ENCODE assay signal across 2 cellular contexts in genomic region chr16:4693296-4693955, GRCh38.
TF ChIP-seq lines count a peak whose summit lies in the region.

Gene NUDT16L1, plus strand, starts transcription at chr16:4693562. Its CDS starts 165 bp downstream, at chr16:4693727.

TF ChIP-seq in IMR-90, 13 proteins besides CTCF, POLR2A, EP300 and RAD21:
- TF ChIP-seq MAZ (IDR thresholded peaks at IDR 0.05; ENCODE audit: borderline replicate concordance, low read depth, low read length) (peak; percentile 66; the same call in 1 of the 2 replicates), USF2 (IDR thresholded peaks at IDR 0.05; ENCODE audit: low read depth, low read length) (no peak), MXI1 (IDR thresholded peaks at IDR 0.05; ENCODE audit: borderline replicate concordance, low read depth, low read length) (peak; percentile 35; the same call in 1 of the 2 replicates)

TF ChIP-seq in endothelial cell of umbilical vein, 7 proteins besides CTCF, POLR2A, EP300 and RAD21:
- TF ChIP-seq POLR2AphosphoS5 (IDR thresholded peaks at IDR 0.05; ENCODE audit: insufficient read depth, low read depth, low read length) (peak; percentile 79), FOS (IDR thresholded peaks at IDR 0.05; ENCODE audit: borderline replicate concordance, insufficient read depth, low read length) (no peak), JUN (IDR thresholded peaks at IDR 0.05; ENCODE audit: borderline replicate concordance, insufficient read depth, insufficient read length, low read depth) (no peak), GATA2 (IDR thresholded peaks at IDR 0.05; ENCODE audit: insufficient read depth, insufficient read length, low read depth, low read length) (no peak), EZH2 (IDR thresholded peaks at IDR 0.05; ENCODE audit: borderline replicate concordance, low read depth, low read length, severe bottlenecking) (no peak), MYC (IDR thresholded peaks at IDR 0.05; ENCODE audit: low read depth, low read length) (no peak)
